Comparison of ENCODE assay signal across 8 cellular contexts in the genomic region with DNA sequence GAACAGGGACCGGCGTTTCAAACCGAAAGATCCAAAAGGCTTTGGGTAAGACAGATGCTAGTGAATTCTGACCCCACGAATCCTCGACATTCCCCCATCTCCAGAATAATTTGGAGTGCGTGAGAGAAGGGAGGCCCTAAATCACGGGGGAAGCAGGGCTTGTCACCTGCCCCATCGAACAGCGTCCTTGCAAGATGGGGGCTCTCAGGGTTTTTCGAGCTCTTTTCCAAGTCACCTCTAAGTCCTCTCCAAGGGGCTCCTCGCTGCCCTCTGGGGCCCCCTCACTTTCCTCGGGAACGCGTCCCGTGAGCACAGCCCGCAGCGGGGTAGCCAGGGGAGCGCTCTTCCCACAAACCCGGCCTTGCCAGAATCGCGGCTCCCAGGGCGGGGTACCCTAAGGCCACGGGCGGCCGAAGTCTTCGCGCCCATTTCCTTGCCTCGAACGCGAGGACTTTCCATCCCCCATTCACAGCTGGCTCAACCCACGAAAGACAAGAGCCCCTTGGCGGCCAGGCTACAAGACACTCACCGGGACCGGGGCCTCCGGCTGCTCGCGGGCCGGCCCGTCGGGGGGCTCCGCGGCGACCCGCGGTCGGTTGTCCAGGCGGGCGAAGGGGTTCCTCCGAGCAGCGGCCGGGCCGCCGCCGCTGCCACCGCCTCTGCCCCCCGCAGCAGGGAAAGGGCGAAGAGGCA. TPM values are rescaled to one million over a fixed set of nuclear protein-coding genes. Genes with fewer than 3 reads are reported as not detected.
DNase-seq lines count a peak whose midpoint lies in the region; ATAC-seq and TF ChIP-seq lines count a peak whose summit lies in the region.

No MANE protein-coding gene starts in this region.

- peak; percentile 16; the same call in 1 of the 2 replicates for TF ChIP-seq CTCF in SK-N-SH (IDR thresholded peaks at IDR 0.05)
- TF ChIP-seq CTCF in suprapubic skin (IDR thresholded peaks at IDR 0.05): no peak

- H2AFZ ChIP-seq in SK-N-SH (ENCODE audit: low read depth): peak overlapping the region; percentile 69

- no peaks in the 10 kb centered on the region for H3K27me3 Mint-ChIP-seq in effector memory CD8-positive, alpha-beta T cell

- H3K9me3 ChIP-seq in SK-N-SH: no peaks in the 10 kb centered on the region
- H3K9me3 ChIP-seq in suprapubic skin: no peaks in the 10 kb centered on the region

- H3K4me2 ChIP-seq in SK-N-SH: peak overlapping the region; percentile 85

- no peaks in the 10 kb centered on the region for H4K20me1 ChIP-seq in SK-N-SH (ENCODE audit: insufficient read depth)

- TF ChIP-seq EP300 in SK-N-SH (IDR thresholded peaks at IDR 0.05; ENCODE audit: borderline replicate concordance in 1 of 2, low read depth in 1 of 2, low read length in 1 of 2): no peak
- TF ChIP-seq EP300 in suprapubic skin (IDR thresholded peaks at IDR 0.05): no peak

- no peak for TF ChIP-seq RAD21 in SK-N-SH (IDR thresholded peaks at IDR 0.05; ENCODE audit: low read length)

- H3F3A ChIP-seq in SK-N-SH (replicated peaks; ENCODE audit: insufficient read depth): peaks cover 31% of the 10 kb centered on the region

- peaks cover 34% of the 10 kb centered on the region for H3K79me2 ChIP-seq in SK-N-SH (ENCODE audit: insufficient read depth)

- peaks cover 5% of the 10 kb centered on the region for H3K36me3 Mint-ChIP-seq in effector memory CD8-positive, alpha-beta T cell (ENCODE audit: insufficient read depth)

- peak overlapping the region; percentile 87 for H3K9ac ChIP-seq in SK-N-SH

- H3K4me3 ChIP-seq in SK-N-SH (ENCODE audit: low read depth in 2 of 2, low read length in 1 of 2): peak overlapping the region; percentile 84 to 88
- H3K4me3 ChIP-seq in suprapubic skin: peak overlapping the region; percentile 90

- H3K27me3 ChIP-seq in SK-N-SH (ENCODE audit: insufficient read depth) (no peaks in the 10 kb centered on the region), suprapubic skin (no peaks in the 10 kb centered on the region)

- H3K9me3 Mint-ChIP-seq in effector memory CD8-positive, alpha-beta T cell: no peaks in the 10 kb centered on the region

- ATAC-seq in GM19351 (IDR thresholded peaks at IDR 0.05; ENCODE audit: unreplicated experiment) (peak; percentile 47), HG03460 (IDR thresholded peaks at IDR 0.05; ENCODE audit: unreplicated experiment) (peak; percentile 21)
- ATAC-seq in effector memory CD8-positive, alpha-beta T cell (replicated peaks): no peak

- peak overlapping the region; percentile 71 to 76 for H3K27ac ChIP-seq in SK-N-SH (ENCODE audit: low read depth in 2 of 2, low read length in 1 of 2)
- H3K27ac ChIP-seq in suprapubic skin: peak overlapping the region; percentile 80

- peaks cover 11 to 12% of the 10 kb centered on the region in 2 donors for H3K4me1 Mint-ChIP-seq in effector memory CD8-positive, alpha-beta T cell (ENCODE audit: low read depth in 2 of 2)

- TF ChIP-seq POLR2A in suprapubic skin (IDR thresholded peaks at IDR 0.05): no peak

- WGBS in SK-N-SH (ENCODE audit: low lambda C conversion rate): under 1% methylated on average over 33 of the region's 57 CpGs
- WGBS in suprapubic skin: under 1% methylated on average over 34 of the region's 57 CpGs

- no peaks in the 10 kb centered on the region for H3K9me2 ChIP-seq in SK-N-SH

- H3K4me1 ChIP-seq in SK-N-SH (ENCODE audit: control insufficient read depth in 1 of 2, insufficient read depth in 2 of 2, low read depth in 1 of 2, low read length in 1 of 2) (peaks cover 6% of the 10 kb centered on the region in 2 experiments; a peak in 3 of 4 replicates), suprapubic skin (peaks cover 14% of the 10 kb centered on the region)

- peak; percentile 23 for DNase-seq in NCI-H2029 (lab: John Stamatoyannopoulos, UW)
- no peak for DNase-seq in NCI-H2029 treated with DMSO at 0.1 percent for 48 hours (lab: John Stamatoyannopoulos, UW)
- DNase-seq in SK-N-SH: no peak
- peak in 1 of 3 experiments; percentile 1 for DNase-seq in effector memory CD8-positive, alpha-beta T cell
- DNase-seq in medulla oblongata (ENCODE audit: extremely low spot score): peak; percentile 34
- DNase-seq in suprapubic skin (ENCODE audit: low spot score in 2 of 2): peak; percentile 74 to 85

- CTCF ChIA-PET in SK-N-SH (lab: Yijun Ruan, JAX): interaction anchor here (1.0 to 5.7 kb wide), 3 partner anchors 9 to 18 kb away, joined by 3 to 50 read pairs (median 8); no protein-coding TSS in a partner anchor

- H3K36me3 ChIP-seq in SK-N-SH (replicated peaks in 1 of 2; ENCODE audit: control insufficient read depth in 1 of 2, insufficient read depth in 2 of 2, low read length in 1 of 2) (peaks cover 19 to 36% of the 10 kb centered on the region in 2 experiments), suprapubic skin (no peaks in the 10 kb centered on the region)

- POLR2A ChIA-PET in SK-N-SH (lab: Yijun Ruan, JAX): interaction anchor here (0.9 to 2.0 kb wide), 6 partner anchors 14 to 160 kb away, joined by 3 to 7 read pairs (median 4); a partner anchor contains a TSS

- H3K4me3 Mint-ChIP-seq in effector memory CD8-positive, alpha-beta T cell: peak overlapping the region; percentile 91 to 93

- H3K27ac Mint-ChIP-seq in effector memory CD8-positive, alpha-beta T cell: peak overlapping the region; percentile 78 to 80

TF ChIP-seq in SK-N-SH, 30 proteins besides CTCF, POLR2A, EP300 and RAD21:
- TF ChIP-seq, protein P1, sequence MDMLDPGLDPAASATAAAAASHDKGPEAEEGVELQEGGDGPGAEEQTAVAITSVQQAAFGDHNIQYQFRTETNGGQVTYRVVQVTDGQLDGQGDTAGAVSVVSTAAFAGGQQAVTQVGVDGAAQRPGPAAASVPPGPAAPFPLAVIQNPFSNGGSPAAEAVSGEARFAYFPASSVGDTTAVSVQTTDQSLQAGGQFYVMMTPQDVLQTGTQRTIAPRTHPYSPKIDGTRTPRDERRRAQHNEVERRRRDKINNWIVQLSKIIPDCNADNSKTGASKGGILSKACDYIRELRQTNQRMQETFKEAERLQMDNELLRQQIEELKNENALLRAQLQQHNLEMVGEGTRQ (IDR thresholded peaks at IDR 0.05; ENCODE audit: borderline replicate concordance, low read depth, low read length): no peak
- no peak for TF ChIP-seq NRF1 (IDR thresholded peaks at IDR 0.05; ENCODE audit: low read depth, low read length)
- no peak for TF ChIP-seq SMC3 (IDR thresholded peaks at IDR 0.05; ENCODE audit: low read depth, low read length)
- TF ChIP-seq, protein P2, sequence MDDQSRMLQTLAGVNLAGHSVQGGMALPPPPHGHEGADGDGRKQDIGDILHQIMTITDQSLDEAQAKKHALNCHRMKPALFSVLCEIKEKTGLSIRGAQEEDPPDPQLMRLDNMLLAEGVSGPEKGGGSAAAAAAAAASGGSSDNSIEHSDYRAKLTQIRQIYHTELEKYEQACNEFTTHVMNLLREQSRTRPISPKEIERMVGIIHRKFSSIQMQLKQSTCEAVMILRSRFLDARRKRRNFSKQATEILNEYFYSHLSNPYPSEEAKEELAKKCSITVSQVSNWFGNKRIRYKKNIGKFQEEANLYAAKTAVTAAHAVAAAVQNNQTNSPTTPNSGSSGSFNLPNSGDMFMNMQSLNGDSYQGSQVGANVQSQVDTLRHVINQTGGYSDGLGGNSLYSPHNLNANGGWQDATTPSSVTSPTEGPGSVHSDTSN (IDR thresholded peaks at IDR 0.05): no peak
- no peak for TF ChIP-seq CHD2 (IDR thresholded peaks at IDR 0.05; ENCODE audit: low read length, partially characterized antibody)
- TF ChIP-seq GATA2 (CRISPR knock-in tag; IDR thresholded peaks at IDR 0.05): no peak

RNA-seq across cellular contexts. Expression of a gene that starts 0.5 kb away (rescaled TPM):
- 17.3 and 20.6 TPM in 2 replicates for polyA plus RNA-seq in SK-N-SH (2012; rRNA removed)
- 16.5 and 19.2 TPM in 2 replicates for polyA plus RNA-seq in SK-N-SH (2012; cell fraction: cytosol; rRNA removed)
- polyA plus RNA-seq in SK-N-SH (2012; cell fraction: nucleus; rRNA removed): 41.8 and 54.5 TPM in 2 replicates
- total RNA-seq in suprapubic skin: 10 to 100 TPM in 1 of 4 donors, 1 to 10 TPM in 3; 5.8 to 19.7 (median 6.7) TPM

RNA-seq across cellular contexts. Expression of a gene that starts 45.1 kb away (rescaled TPM):
- polyA plus RNA-seq in SK-N-SH (2012; rRNA removed): 45.9 and 57.4 TPM in 2 replicates
- polyA plus RNA-seq in SK-N-SH (2012; cell fraction: cytosol; rRNA removed): 40.1 and 44.0 TPM in 2 replicates
- polyA plus RNA-seq in SK-N-SH (2012; cell fraction: nucleus; rRNA removed): 122 and 250 TPM in 2 replicates
- 100 to 1,000 TPM; 217 to 417 (median 313) TPM for total RNA-seq in suprapubic skin

RNA-seq across cellular contexts. Expression of a gene that starts 46.0 kb away (rescaled TPM):
- 17.3 and 26.8 TPM in 2 replicates for polyA plus RNA-seq in SK-N-SH (2012; rRNA removed)
- polyA plus RNA-seq in SK-N-SH (2012; cell fraction: cytosol; rRNA removed): 24.9 and 25.0 TPM in 2 replicates
- 29.6 and 53.5 TPM in 2 replicates for polyA plus RNA-seq in SK-N-SH (2012; cell fraction: nucleus; rRNA removed)
- total RNA-seq in suprapubic skin: 10 to 100 TPM; 69.9 to 87.7 (median 77.3) TPM

RNA-seq across cellular contexts. Expression of a gene that starts 53.6 kb away (rescaled TPM):
- polyA plus RNA-seq in SK-N-SH (2012; rRNA removed): 26.3 and 45.9 TPM in 2 replicates
- 32.3 and 37.1 TPM in 2 replicates for polyA plus RNA-seq in SK-N-SH (2012; cell fraction: cytosol; rRNA removed)
- polyA plus RNA-seq in SK-N-SH (2012; cell fraction: nucleus; rRNA removed): 52.6 and 97.9 TPM in 2 replicates
- total RNA-seq in suprapubic skin: 10 to 100 TPM; 13.8 to 99.7 (median 23.7) TPM

RNA-seq across cellular contexts. Expression of a gene that starts 54.4 kb away (rescaled TPM):
- polyA plus RNA-seq in SK-N-SH (2012; rRNA removed): 27.8 and 31.3 TPM in 2 replicates
- 23.7 and 30.2 TPM in 2 replicates for polyA plus RNA-seq in SK-N-SH (2012; cell fraction: cytosol; rRNA removed)
- 53.2 and 78.1 TPM in 2 replicates for polyA plus RNA-seq in SK-N-SH (2012; cell fraction: nucleus; rRNA removed)
- 10 to 100 TPM; 23.8 to 53.3 (median 35.2) TPM for total RNA-seq in suprapubic skin

Comparison
In these comparisons a context has a peak if more than half of its experiments do, and no peak if none do; other contexts are left out.
1. DNase-seq: peak in NCI-H2029 (single experiment), medulla oblongata (single experiment) and suprapubic skin (2 of 2); none in NCI-H2029 treated with DMSO at 0.1 percent for 48 hours (single experiment) and SK-N-SH (single experiment).